Comparison of ENCODE assay signal across 1 cellular context in genomic region chr15:48975713-48976419, GRCh38.
TF ChIP-seq lines count a peak whose summit lies in the region.

No MANE protein-coding gene starts in this region.

TF ChIP-seq in HepG2, 621 proteins besides CTCF, POLR2A, EP300 and RAD21 (continued from another document and continues in another):
- TF ChIP-seq IRF9 (CRISPR knock-in tag; IDR thresholded peaks at IDR 0.05; ENCODE audit: borderline replicate concordance) (0 out of 2 replicates have a peak, but pooled peaks have one; percentile 22), CBX2 (IDR thresholded peaks at IDR 0.05; ENCODE audit: low read depth, low read length) (no peak), CBX2 (CRISPR knock-in tag; IDR thresholded peaks at IDR 0.05; ENCODE audit: low read depth) (0 out of 2 replicates have a peak, but pooled peaks have one; percentile 22), MEIS1 (CRISPR knock-in tag; IDR thresholded peaks at IDR 0.05; ENCODE audit: borderline replicate concordance) (0 out of 2 replicates have a peak, but pooled peaks have one; percentile 45), RBM39 (IDR thresholded peaks at IDR 0.05; ENCODE audit: low read depth, low read length, poor library complexity, severe bottlenecking) (no peak), KDM3A (CRISPR knock-in tag; IDR thresholded peaks at IDR 0.05; ENCODE audit: low read depth) (no peak), SALL1 (CRISPR knock-in tag; IDR thresholded peaks at IDR 0.05) (peak; percentile 51; the same call in 1 of the 2 replicates), ATF4 (CRISPR knock-in tag; IDR thresholded peaks at IDR 0.05) (0 out of 4 replicates have a peak, but pooled peaks of 1 of the 2 experiments have one; percentile 2), MAX (IDR thresholded peaks at IDR 0.05) (peak; percentile 63), ZBTB38 (CRISPR knock-in tag; IDR thresholded peaks at IDR 0.05) (peak; percentile 53; the same call in 1 of the 2 replicates), ZNF331 (CRISPR knock-in tag; IDR thresholded peaks at IDR 0.05) (0 out of 2 replicates have a peak, but pooled peaks have one; percentile 21), RBFOX2 (IDR thresholded peaks at IDR 0.05; ENCODE audit: low read depth, low read length) (peak; percentile 80), KDM5B (CRISPR knock-in tag; IDR thresholded peaks at IDR 0.05; ENCODE audit: borderline replicate concordance) (peak; percentile 47; the same call in 1 of the 2 replicates), DMAP1 (CRISPR knock-in tag; IDR thresholded peaks at IDR 0.05) (peak; percentile 58), HES4 (CRISPR knock-in tag; IDR thresholded peaks at IDR 0.05; ENCODE audit: borderline replicate concordance) (0 out of 2 replicates have a peak, but pooled peaks have one; percentile 57), ZBTB40 (IDR thresholded peaks at IDR 0.05) (no peak), ZBTB40 (CRISPR knock-in tag; IDR thresholded peaks at IDR 0.05) (peak; percentile 43; the same call in 1 of the 2 replicates), CHD2 (IDR thresholded peaks at IDR 0.05; ENCODE audit: low read depth, low read length) (peak; percentile 6; the same call in 1 of the 2 replicates), ZNF121 (CRISPR knock-in tag; IDR thresholded peaks at IDR 0.05) (0 out of 2 replicates have a peak, but pooled peaks have one; percentile 17), GATA4 (IDR thresholded peaks at IDR 0.05; ENCODE audit: borderline replicate concordance, low read depth) (no peak), KMT2B (CRISPR knock-in tag; IDR thresholded peaks at IDR 0.05) (peak; percentile 32; the same call in 1 of the 2 replicates), TFDP1 (CRISPR knock-in tag; IDR thresholded peaks at IDR 0.05; ENCODE audit: borderline replicate concordance) (peak; percentile 68; the same call in 1 of the 2 replicates), ASH2L (IDR thresholded peaks at IDR 0.05; ENCODE audit: insufficient read length, low read depth, low read length) (peak; percentile 37), CERS6 (CRISPR knock-in tag; IDR thresholded peaks at IDR 0.05) (0 out of 2 replicates have a peak, but pooled peaks have one; percentile 16), YEATS2 (CRISPR knock-in tag; IDR thresholded peaks at IDR 0.05; ENCODE audit: borderline replicate concordance) (peak; percentile 1; the same call in 1 of the 2 replicates), MBD4 (IDR thresholded peaks at IDR 0.05; ENCODE audit: borderline replicate concordance, low read length) (no peak), ZNF280B (CRISPR knock-in tag; IDR thresholded peaks at IDR 0.05; ENCODE audit: borderline replicate concordance) (0 out of 2 replicates have a peak, but pooled peaks have one; percentile 33), ERF (CRISPR knock-in tag; IDR thresholded peaks at IDR 0.05) (no peak), DBP (CRISPR knock-in tag; IDR thresholded peaks at IDR 0.05; ENCODE audit: not compliant biosample characterization) (no peak), SOX13 (IDR thresholded peaks at IDR 0.05) (no peak), SOX13 (CRISPR knock-in tag; conservative IDR thresholded peaks at IDR 0.05 in 1 of 2, IDR thresholded peaks at IDR 0.05 in 1 of 2) (0 out of 4 replicates have a peak, but pooled peaks of 1 of the 2 experiments have one; percentile 9), GABPB1 (CRISPR knock-in tag; IDR thresholded peaks at IDR 0.05) (peak; percentile 52; the same call in 1 of the 2 replicates), POGK (CRISPR knock-in tag; conservative IDR thresholded peaks at IDR 0.05) (peak; percentile 72; the same call in 1 of the 2 replicates), PCBP1 (IDR thresholded peaks at IDR 0.05; ENCODE audit: borderline replicate concordance, low read depth, low read length) (0 out of 2 replicates have a peak, but pooled peaks have one; percentile 26), ATRX (CRISPR knock-in tag; IDR thresholded peaks at IDR 0.05; ENCODE audit: borderline replicate concordance) (no peak), UBTF (CRISPR knock-in tag; IDR thresholded peaks at IDR 0.05) (peak; percentile 78; the same call in 1 of the 2 replicates), ZNF34 (CRISPR knock-in tag; IDR thresholded peaks at IDR 0.05; ENCODE audit: borderline replicate concordance) (0 out of 2 replicates have a peak, but pooled peaks have one; percentile 24), YEATS4 (CRISPR knock-in tag; IDR thresholded peaks at IDR 0.05; ENCODE audit: borderline replicate concordance) (peak; percentile 39; the same call in 1 of the 2 replicates)
